In genomic region chr7:81882086-81882485, GRCh38 we compare ENCODE assay signal across 29 cellular contexts.
DNase-seq lines count a peak whose midpoint lies in the region; ATAC-seq, FAIRE-seq and TF ChIP-seq lines count a peak whose summit lies in the region.
"Had no signal": no experiment of that assay in that cellular context is flagged by ENCODE, and none has a peak within 500 bp of the region (broad histone marks: within the 10 kb centered on the region; RNA-seq: fewer than 3 reads in every experiment).

No MANE protein-coding gene starts in this region.

- no peaks in the 10 kb centered on the region for H3F3A ChIP-seq in OCI-LY1 (ENCODE audit: insufficient read depth, low read length)

- no peak for FAIRE-seq in endothelial cell of umbilical vein (lab: Jason Lieb, UNC)
- FAIRE-seq: frontal cortex, HepG2 had no signal

- no peak overlapping the region for H3K4me3 Mint-ChIP-seq in osteocyte (ENCODE audit: unreplicated experiment)
- H3K4me3 Mint-ChIP-seq: B cell, T-helper 17 cell had no signal

- CTCF ChIA-PET in endothelial cell of umbilical vein (lab: Charles Lee) = interaction anchor here (1.3 kb wide), 1 partner anchor 11 kb away, joined by 4 read pairs; no protein-coding TSS in a partner anchor

- peak overlapping the region; percentile 79 for H3K27ac Mint-ChIP-seq in osteocyte (ENCODE audit: unreplicated experiment)
- H3K27ac Mint-ChIP-seq: B cell, T-helper 17 cell had no signal

- H3K9me1 ChIP-seq in endothelial cell of umbilical vein (replicated peaks; ENCODE audit: control insufficient read depth, extremely low read depth, insufficient read depth, low read length) = no peaks in the 10 kb centered on the region

- H3K79me2 ChIP-seq in OCI-LY1 (ENCODE audit: insufficient read depth, low read length) (no peaks in the 10 kb centered on the region), endothelial cell of umbilical vein (ENCODE audit: control insufficient read depth, insufficient read depth, low read length) (no peaks in the 10 kb centered on the region)

- DNase-seq in EL (peak; percentile 1), endothelial cell of umbilical vein (ENCODE audit: low read depth, low spot score) (peak; percentile 75), osteocyte (ENCODE audit: extremely low spot score, unreplicated experiment) (no peak), NCI-H1436 (lab: John Stamatoyannopoulos, UW) (no peak)
- DNase-seq in activated CD4-positive, alpha-beta T cell treated with anti-CD3 and anti-CD28 coated beads for 4 hours = no peak
- DNase-seq: activated CD4-positive, alpha-beta T cell treated with anti-CD3 and anti-CD28 coated beads, Interleukin-2, amount 50 U/mL, for 4 hours; activated CD8-positive, alpha-beta memory T cell treated with anti-CD3 and anti-CD28 coated beads, Interleukin-2, amount 50 U/mL, for 4 hours; activated effector memory CD4-positive, alpha-beta T cell treated with Interleukin-2 at 50 U/mL for 16 hours; DND-41; hippocampal formation; lower lobe of right lung; NCI-H1105 treated with DMSO at 0.1 percent for 48 hours; NCI-H510A; NK-92 treated with Interleukin-12 subunit alpha and Interleukin-12 subunit beta, amount 100 ng/mL, for 24 hours; nucleus accumbens; retina; stimulated activated CD4-positive, alpha-beta T cell treated with anti-CD3 and anti-CD28 coated beads, Interleukin-12 subunit alpha, Interleukin-12 subunit beta, amount 100 ng/mL, for 4 hours; stimulated activated CD4-positive, alpha-beta T cell treated with anti-CD3 and anti-CD28 coated beads, Interleukin-4, amount 100 ng/mL, for 4 hours; stimulated activated naive CD8-positive, alpha-beta T cell treated with anti-CD3 and anti-CD28 coated beads, Interleukin-15, Interleukin-2, amounts not matched to agents 100 U/mL and 50 U/mL, for 24 hours; T-helper 17 cell; thyroid gland; WERI-Rb-1 had no signal

- no TSS peak for BruUV-seq in endothelial cell of umbilical vein (replicated peaks; lab: Mats Ljungman, UMichigan)

- dilution Hi-C loops in endothelial cell of umbilical vein (cut with MboI; ENCODE audit: extremely low pct_ligation_motif_present, low sequenced_read_pairs) = no loop called here

- TF ChIP-seq POLR2A in endothelial cell of umbilical vein (IDR thresholded peaks at IDR 0.05; ENCODE audit: low read depth, low read length) = no peak

- no peaks in the 10 kb centered on the region for H3K9me3 Mint-ChIP-seq in osteocyte (ENCODE audit: unreplicated experiment)

- no peaks in the 10 kb centered on the region for H3K27me3 Mint-ChIP-seq in osteocyte (ENCODE audit: unreplicated experiment)
- H3K27me3 Mint-ChIP-seq: B cell, T-helper 17 cell had no signal

- H3K9ac ChIP-seq in OCI-LY1 (ENCODE audit: low read length) (no peak overlapping the region), endothelial cell of umbilical vein (replicated peaks; ENCODE audit: extremely low read depth, insufficient read depth, low read length) (no peak overlapping the region)

- H4K20me1 ChIP-seq in OCI-LY1 (ENCODE audit: insufficient read depth, low read length) (no peaks in the 10 kb centered on the region), endothelial cell of umbilical vein (replicated peaks; ENCODE audit: control insufficient read depth, extremely low read depth, insufficient read depth, low read length) (no peaks in the 10 kb centered on the region)

- H3K36me3 ChIP-seq in OCI-LY1 (ENCODE audit: insufficient read depth, low read length) (no peaks in the 10 kb centered on the region), endothelial cell of umbilical vein (ENCODE audit: control insufficient read depth in 2 of 2, extremely low read depth in 1 of 2, insufficient read depth in 2 of 2, low read length in 2 of 2) (no peaks in the 10 kb centered on the region)
- H3K36me3 ChIP-seq: lower lobe of right lung, thyroid gland, WERI-Rb-1 had no signal

- intact Hi-C loops in endothelial cell of umbilical vein (cut with micrococcal nuclease) = no loop called here

- no peaks in the 10 kb centered on the region for H3K9me2 ChIP-seq in OCI-LY1 (ENCODE audit: low read depth, low read length)

- H3K4me3 ChIP-seq in OCI-LY1 (ENCODE audit: low read depth, low read length, poor library complexity, severe bottlenecking) = no peak overlapping the region
- no peak overlapping the region for H3K4me3 ChIP-seq in endothelial cell of umbilical vein (replicated peaks in 1 of 3; ENCODE audit: insufficient read depth in 1 of 3, low read depth in 1 of 3, low read length in 3 of 3)
- H3K4me3 ChIP-seq: coronary artery, lower lobe of right lung, thyroid gland had no signal

- POLR2A ChIA-PET in endothelial cell of umbilical vein (lab: Charles Lee) = no interaction called here

- H3K9me3 ChIP-seq in OCI-LY1 (ENCODE audit: low read length) (no peaks in the 10 kb centered on the region; the same call in 1 of the 2 replicates), endothelial cell of umbilical vein (replicated peaks; ENCODE audit: control insufficient read depth, insufficient read depth, low read length) (no peaks in the 10 kb centered on the region)
- H3K9me3 ChIP-seq: lower lobe of right lung, thyroid gland had no signal

- H3K27ac ChIP-seq in OCI-LY1 (ENCODE audit: low read depth, low read length, poor library complexity, severe bottlenecking) (peak overlapping the region; percentile 22), endothelial cell of umbilical vein (ENCODE audit: insufficient read depth, low read depth, low read length) (no peak overlapping the region)
- H3K27ac ChIP-seq: coronary artery, HL-60, lower lobe of right lung, thyroid gland, WERI-Rb-1 had no signal

- H3K27me3 ChIP-seq in OCI-LY1 (ENCODE audit: insufficient read depth, low read length) = no peaks in the 10 kb centered on the region
- H3K27me3 ChIP-seq in endothelial cell of umbilical vein (ENCODE audit: control insufficient read depth in 2 of 2, insufficient read depth in 2 of 2, low read length in 2 of 2) = peaks cover 0 to 2% of the 10 kb centered on the region in 2 experiments
- H3K27me3 ChIP-seq: thyroid gland had no signal

- no peak for ATAC-seq in HG02678 (IDR thresholded peaks at IDR 0.05; ENCODE audit: unreplicated experiment)
- ATAC-seq: HepG2; lower lobe of right lung; stimulated activated naive CD8-positive, alpha-beta T cell treated with anti-CD3 and anti-CD28 coated beads, Interleukin-15, Interleukin-2, amounts not matched to agents 100 U/mL and 50 U/mL, for 24 hours; T-helper 17 cell had no signal

- TF ChIP-seq CTCF in OCI-LY1 (IDR thresholded peaks at IDR 0.05; ENCODE audit: low read length) (no peak), endothelial cell of umbilical vein (IDR thresholded peaks at IDR 0.05; ENCODE audit: extremely low read depth in 1 of 2, insufficient read depth in 1 of 2, low read depth in 1 of 2, low read length in 2 of 2) (no peak), osteocyte (IDR thresholded peaks at IDR 0.05) (no peak)

- H3K4me2 ChIP-seq in OCI-LY1 (ENCODE audit: low read length) = no peak overlapping the region; the same call in 1 of the 2 replicates
- H3K4me2 ChIP-seq in endothelial cell of umbilical vein (ENCODE audit: insufficient read depth, low read length) = no peak overlapping the region

- H3K36me3 Mint-ChIP-seq in osteocyte (ENCODE audit: unreplicated experiment) = peaks cover 11% of the 10 kb centered on the region

- H3K4me1 ChIP-seq in OCI-LY1 (ENCODE audit: insufficient read depth, low read length, severe bottlenecking) (peaks cover 62% of the 10 kb centered on the region), endothelial cell of umbilical vein (ENCODE audit: control insufficient read depth, extremely low read depth, insufficient read depth, low read length) (peaks cover 8% of the 10 kb centered on the region)
- H3K4me1 ChIP-seq: thyroid gland had no signal

- H3K4me1 Mint-ChIP-seq in osteocyte (ENCODE audit: unreplicated experiment) = peaks cover 32% of the 10 kb centered on the region
- H3K4me1 Mint-ChIP-seq: T-helper 17 cell had no signal

- H2AFZ ChIP-seq in OCI-LY1 (ENCODE audit: low read length) (peak overlapping the region; percentile 4; the same call in 1 of the 2 replicates), endothelial cell of umbilical vein (ENCODE audit: low read depth, low read length) (no peak overlapping the region)

TF ChIP-seq in endothelial cell of umbilical vein, 7 proteins besides CTCF, POLR2A, EP300 and RAD21:
- no peak for TF ChIP-seq POLR2AphosphoS5 (IDR thresholded peaks at IDR 0.05; ENCODE audit: insufficient read depth, low read depth, low read length)
- no peak for TF ChIP-seq FOS (IDR thresholded peaks at IDR 0.05; ENCODE audit: borderline replicate concordance, insufficient read depth, low read length)
- TF ChIP-seq EZH2 (IDR thresholded peaks at IDR 0.05; ENCODE audit: borderline replicate concordance, low read depth, low read length, severe bottlenecking) = no peak
- TF ChIP-seq MAX (IDR thresholded peaks at IDR 0.05; ENCODE audit: insufficient read depth, insufficient read length) = no peak
- TF ChIP-seq MYC (IDR thresholded peaks at IDR 0.05; ENCODE audit: low read depth, low read length) = no peak
- no peak for TF ChIP-seq JUN (IDR thresholded peaks at IDR 0.05; ENCODE audit: borderline replicate concordance, insufficient read depth, insufficient read length, low read depth)
- no peak for TF ChIP-seq GATA2 (IDR thresholded peaks at IDR 0.05; ENCODE audit: insufficient read depth, insufficient read length, low read depth, low read length)

Comparison
In these comparisons a context has a peak if more than half of its experiments do, and no peak if none do; other contexts are left out.
1. DNase-seq: peak in EL (single experiment) and endothelial cell of umbilical vein (single experiment); none in osteocyte (single experiment), NCI-H1436 (single experiment) and activated CD4-positive, alpha-beta T cell treated with anti-CD3 and anti-CD28 coated beads for 4 hours (0 of 2).